In genomic region chr17:50205111-50205821, GRCh38 we compare ENCODE assay signal across 13 cellular contexts. TPM values are rescaled to one million over a fixed set of nuclear protein-coding genes. Genes with fewer than 3 reads are reported as not detected.
DNase-seq lines count a peak whose midpoint lies in the region; ATAC-seq, FAIRE-seq and TF ChIP-seq lines count a peak whose summit lies in the region.
"Had no signal": no experiment of that assay in that cellular context is flagged by ENCODE, and none has a peak within 500 bp of the region (broad histone marks: within the 10 kb centered on the region; RNA-seq: fewer than 3 reads in every experiment).

No MANE protein-coding gene starts in this region.

- 47 to 52% methylated on average over 9 of the region's 9 CpGs for WGBS in transverse colon (ENCODE audit: low coverage in 1 of 2), 2 donors

- H3K4me3 ChIP-seq in fibroblast of mammary gland (ENCODE audit: control insufficient read depth, low read depth, low read length) = no peak overlapping the region
- H3K4me3 ChIP-seq in transverse colon = no peak overlapping the region

- TF ChIP-seq POLR2A in transverse colon (IDR thresholded peaks at IDR 0.05) = no peak

- intact Hi-C loops in transverse colon (cut with DNase I; ENCODE audit: low total_unique reads) = no loop called here
- intact Hi-C loops in activated CD4-positive, alpha-beta T cell treated with anti-CD3 and anti-CD28 coated beads for 36 hours (cut with DNase I, micrococcal nuclease) = no loop called here

- no peaks in the 10 kb centered on the region for H3K9me3 Mint-ChIP-seq in nephron progenitor cell
- no peaks in the 10 kb centered on the region for H3K9me3 Mint-ChIP-seq in activated CD4-positive, alpha-beta T cell treated with anti-CD3 and anti-CD28 coated beads for 36 hours (ENCODE audit: low read depth)
- H3K9me3 Mint-ChIP-seq: naive thymus-derived CD8-positive, alpha-beta T cell had no signal

- POLR2A ChIA-PET in activated CD4-positive, alpha-beta T cell treated with anti-CD3 and anti-CD28 coated beads for 36 hours (lab: Charles Lee) = no interaction called here

- peaks cover 61% of the 10 kb centered on the region for H3K27me3 ChIP-seq in transverse colon

- no peaks in the 10 kb centered on the region for H3K9me3 ChIP-seq in transverse colon

- in situ Hi-C loops in transverse colon (cut with MboI; ENCODE audit: low pct_ligation_motif_present in 1 of 4, low pct_unique_long_range_greater_than_20kb in 1 of 4, low sequenced_read_pairs in 3 of 4) = loop anchor here in 3 of 4 donors (5.0 to 10.0 kb wide), 3 partner anchors 60 to 70 kb away; partner anchors contain the start of gene TMEM92 (in 1 of the 3)

- no peak for TF ChIP-seq EP300 in transverse colon (IDR thresholded peaks at IDR 0.05; ENCODE audit: low read depth)

- peaks cover 18% of the 10 kb centered on the region for H3K27me3 Mint-ChIP-seq in nephron progenitor cell (ENCODE audit: low read depth, poor library complexity)
- peaks cover 49% of the 10 kb centered on the region for H3K27me3 Mint-ChIP-seq in activated CD4-positive, alpha-beta T cell treated with anti-CD3 and anti-CD28 coated beads for 36 hours

- CTCF ChIA-PET in activated CD4-positive, alpha-beta T cell treated with anti-CD3 and anti-CD28 coated beads for 36 hours (lab: Charles Lee) = interaction anchor here (0.6 to 7.3 kb wide), 7 partner anchors 15 to 89 kb away, joined by 3 to 200 read pairs (median 3); no protein-coding TSS in a partner anchor

- peak overlapping the region; percentile 70 to 95 (median 89) for H3K27ac ChIP-seq in transverse colon

- H3K4me1 ChIP-seq in transverse colon = peaks cover 10 to 57% (median 32%) of the 10 kb centered on the region in 4 donors

- ATAC-seq in GM19324 (IDR thresholded peaks at IDR 0.05; ENCODE audit: low FRiP score, unreplicated experiment) (no peak), HG03571 (IDR thresholded peaks at IDR 0.05; ENCODE audit: unreplicated experiment) (no peak)
- ATAC-seq in activated CD4-positive, alpha-beta T cell treated with anti-CD3 and anti-CD28 coated beads for 36 hours = no peak
- ATAC-seq: naive thymus-derived CD8-positive, alpha-beta T cell had no signal

- H3K36me3 ChIP-seq in transverse colon = no peaks in the 10 kb centered on the region

- H3K4me1 Mint-ChIP-seq in nephron progenitor cell = peaks cover 92% of the 10 kb centered on the region
- H3K4me1 Mint-ChIP-seq in activated CD4-positive, alpha-beta T cell treated with anti-CD3 and anti-CD28 coated beads for 36 hours = peaks cover 9% of the 10 kb centered on the region

- no peaks in the 10 kb centered on the region for H3K36me3 Mint-ChIP-seq in nephron progenitor cell (ENCODE audit: low read depth)
- H3K36me3 Mint-ChIP-seq in activated CD4-positive, alpha-beta T cell treated with anti-CD3 and anti-CD28 coated beads for 36 hours (ENCODE audit: low read depth) = no peaks in the 10 kb centered on the region
- H3K36me3 Mint-ChIP-seq: naive thymus-derived CD8-positive, alpha-beta T cell had no signal

- peak; percentile 24 for DNase-seq in RCC 7860 (ENCODE audit: low spot score)
- peak; percentile 73 for DNase-seq in fibroblast of mammary gland (ENCODE audit: low read depth)
- peak; percentile 65 for DNase-seq in nephron progenitor cell
- DNase-seq in transverse colon = peak; percentile 7
- no peak for DNase-seq in HT-29 (ENCODE audit: low spot score)
- DNase-seq in activated CD4-positive, alpha-beta T cell treated with anti-CD3 and anti-CD28 coated beads for 36 hours = no peak
- DNase-seq: Calu3; naive thymus-derived CD8-positive, alpha-beta T cell; stimulated activated CD4-positive, alpha-beta T cell treated with anti-CD3 and anti-CD28 coated beads, Interleukin-2, amount 100 ng/mL, for 24 hours; stimulated activated naive CD4-positive, alpha-beta T cell treated with Interleukin-2 at 50 U/mL for 16 hours; T-helper 9 cell had no signal

- TF ChIP-seq CTCF in fibroblast of mammary gland (conservative IDR thresholded peaks at IDR 0.05; ENCODE audit: control insufficient read depth, insufficient read depth, low read depth, low read length) (no peak), nephron progenitor cell (IDR thresholded peaks at IDR 0.05) (no peak), transverse colon (IDR thresholded peaks at IDR 0.05) (no peak)

- peak overlapping the region; percentile 68 for H3K4me3 Mint-ChIP-seq in nephron progenitor cell
- H3K4me3 Mint-ChIP-seq in activated CD4-positive, alpha-beta T cell treated with anti-CD3 and anti-CD28 coated beads for 36 hours = no peak overlapping the region

- H3K27ac Mint-ChIP-seq in nephron progenitor cell = peak overlapping the region; percentile 98
- no peak overlapping the region for H3K27ac Mint-ChIP-seq in activated CD4-positive, alpha-beta T cell treated with anti-CD3 and anti-CD28 coated beads for 36 hours

- no peak for FAIRE-seq in RCC 7860 (lab: Jason Lieb, UNC)

RNA-seq across cellular contexts. Expression of gene COL1A1, which starts 3.8 kb away (rescaled TPM):
- 100 to 1,000 TPM in 2 of 4 donors, 10 to 100 TPM in 2; 13.0 to 210 (median 79.8) TPM for total RNA-seq in transverse colon
- total RNA-seq in HT-29 (2014; rRNA removed; shearing (Covaris generic)) = 0.38 and 0.83 TPM in 2 replicates
- under 1 TPM; 0.55 to 0.70 TPM for total RNA-seq in activated CD4-positive, alpha-beta T cell treated with anti-CD3 and anti-CD28 coated beads for 36 hours

RNA-seq across cellular contexts. Expression of gene SGCA, which starts 39.5 kb away (rescaled TPM):
- 10 to 100 TPM in 1 of 4 donors, 1 to 10 TPM in 3; 3.7 to 65.3 (median 7.6) TPM for total RNA-seq in transverse colon
- not detected in 2 replicates for total RNA-seq in HT-29 (2014; rRNA removed; shearing (Covaris generic))
- under 1 TPM in 1 of 2 experiments, not detected in 1; 0.26 TPM for total RNA-seq in activated CD4-positive, alpha-beta T cell treated with anti-CD3 and anti-CD28 coated beads for 36 hours
- total RNA-seq: Calu3; naive thymus-derived CD8-positive, alpha-beta T cell had no signal

RNA-seq across cellular contexts. Expression of gene PPP1R9B, which starts 54.8 kb away (rescaled TPM):
- 10 to 100 TPM; 19.0 to 29.9 (median 27.7) TPM for total RNA-seq in transverse colon
- 38.7 and 54.6 TPM in 2 replicates for total RNA-seq in HT-29 (2014; rRNA removed; shearing (Covaris generic))
- total RNA-seq in activated CD4-positive, alpha-beta T cell treated with anti-CD3 and anti-CD28 coated beads for 36 hours = 10 to 100 TPM; 61.1 to 64.0 TPM

Comparison
In these comparisons a context has a peak if more than half of its experiments do, and no peak if none do; other contexts are left out.
1. DNase-seq: peak in RCC 7860 (single experiment), fibroblast of mammary gland (single experiment), nephron progenitor cell (single experiment) and transverse colon (single experiment); none in HT-29 (single experiment) and activated CD4-positive, alpha-beta T cell treated with anti-CD3 and anti-CD28 coated beads for 36 hours (single experiment).